Comparison of ENCODE assay signal across 8 cellular contexts in the genomic region with DNA sequence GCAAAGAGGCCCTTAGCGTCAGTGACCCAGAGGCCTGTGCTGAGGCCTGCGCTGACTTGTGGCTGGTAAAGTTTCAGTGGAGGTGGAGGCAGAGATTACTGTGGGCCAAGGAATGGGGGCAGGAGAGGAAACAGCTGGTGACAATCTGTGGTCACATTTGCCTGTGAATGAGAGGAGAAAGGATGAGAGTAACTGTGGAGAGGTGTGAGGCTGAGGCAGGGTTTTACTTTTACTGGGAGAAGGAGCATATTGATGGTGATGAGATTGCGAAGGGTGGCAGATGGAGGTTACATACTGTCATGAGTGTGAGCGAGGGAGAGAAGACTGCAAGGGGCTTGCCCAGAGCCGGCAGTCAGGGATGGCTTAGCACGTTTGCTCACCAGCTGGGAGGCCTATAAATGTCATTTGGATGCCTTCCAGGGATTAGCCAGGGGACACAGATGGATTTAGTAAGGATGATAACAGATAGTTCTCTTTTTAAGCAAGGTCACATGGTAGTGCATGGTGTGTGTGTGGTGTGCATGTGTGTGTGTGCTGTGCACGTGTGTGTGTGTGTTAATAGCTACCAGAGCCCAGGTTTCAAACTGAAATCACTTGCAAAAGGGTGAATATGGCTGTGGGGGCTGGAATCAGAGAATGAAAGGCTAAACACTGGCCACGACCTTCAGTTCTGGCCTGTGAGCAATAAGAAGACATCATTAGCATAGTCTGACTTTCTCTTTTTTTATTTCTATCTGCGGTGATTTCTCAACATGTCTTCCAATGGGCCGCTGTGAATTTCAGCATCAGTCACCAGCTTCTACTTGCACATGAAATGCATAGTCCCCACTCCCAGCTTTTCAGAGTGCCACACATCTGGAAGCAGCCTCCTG.
DNase-seq lines count a peak whose midpoint lies in the region; ATAC-seq and TF ChIP-seq lines count a peak whose summit lies in the region.
"Had no signal": no experiment of that assay in that cellular context is flagged by ENCODE, and none has a peak within 500 bp of the region (broad histone marks: within the 10 kb centered on the region; RNA-seq: fewer than 3 reads in every experiment).

No MANE protein-coding gene starts in this region.

- no peak overlapping the region for H3K4me3 ChIP-seq in fibroblast of pulmonary artery (replicated peaks; ENCODE audit: low read depth, low read length)
- no peak overlapping the region for H3K4me3 ChIP-seq in upper lobe of right lung

- H3K27ac ChIP-seq in upper lobe of right lung, result no peak overlapping the region
- H3K27ac ChIP-seq: parathyroid adenoma had no signal

- intact Hi-C loops in upper lobe of right lung (cut with DNase I), result no loop called here

- no peaks in the 10 kb centered on the region for H3K9me3 ChIP-seq in upper lobe of right lung

- H3K27me3 ChIP-seq in upper lobe of right lung, result no peaks in the 10 kb centered on the region

- ATAC-seq in GM19463 (IDR thresholded peaks at IDR 0.05; ENCODE audit: unreplicated experiment) (peak; percentile 39), upper lobe of right lung (peak; percentile 19), GM18517 (IDR thresholded peaks at IDR 0.05; ENCODE audit: unreplicated experiment) (no peak)

- no peaks in the 10 kb centered on the region for H3K36me3 ChIP-seq in upper lobe of right lung

- peak; percentile 90 for DNase-seq in NCI-H82 treated with DMSO at 0.1 percent for 48 hours (lab: John Stamatoyannopoulos, UW; ENCODE audit: unreplicated experiment)
- DNase-seq in fibroblast of pulmonary artery (ENCODE audit: low read depth), result peak; percentile 11
- peak; percentile 17 for DNase-seq in upper lobe of right lung
- DNase-seq in activated gamma-delta T cell (lab: John Stamatoyannopoulos, UW), result no peak
- DNase-seq in NCI-H446 treated with DMSO at 0.1 percent for 48 hours (lab: John Stamatoyannopoulos, UW), result no peak

- TF ChIP-seq CTCF in fibroblast of pulmonary artery (IDR thresholded peaks at IDR 0.05; ENCODE audit: low read length, missing control alignments) (no peak), upper lobe of right lung (IDR thresholded peaks at IDR 0.05) (no peak)

- H3K4me1 ChIP-seq in upper lobe of right lung, result no peaks in the 10 kb centered on the region
- H3K4me1 ChIP-seq: parathyroid adenoma had no signal

Comparison
In these comparisons a context has a peak if more than half of its experiments do, and no peak if none do; other contexts are left out.
1. DNase-seq: peak in NCI-H82 treated with DMSO at 0.1 percent for 48 hours (single experiment), fibroblast of pulmonary artery (single experiment) and upper lobe of right lung (single experiment); none in activated gamma-delta T cell (single experiment) and NCI-H446 treated with DMSO at 0.1 percent for 48 hours (single experiment).